ENCODE assay signal across 34 cellular contexts in genomic region chr18:69754108-69754507, GRCh38.
"Had no signal": no experiment of that assay in that cellular context is flagged by ENCODE, and none has a peak within 500 bp of the region (broad histone marks: within the 10 kb centered on the region; RNA-seq: fewer than 3 reads in every experiment).

No MANE protein-coding gene starts in this region.

- H3K27me3 ChIP-seq: adrenal gland, ascending aorta, body of pancreas, brain microvascular endothelial cell, breast epithelium, cardiac muscle cell had no signal

- FAIRE-seq: astrocyte, bronchial epithelial cell had no signal

- DNase-seq: activated effector memory CD4-positive, alpha-beta T cell treated with anti-CD3 and anti-CD28 coated beads, Interleukin-2, amount 50 U/mL, for 16 hours; activated effector memory CD4-positive, alpha-beta T cell treated with Interleukin-2 at 50 U/mL for 16 hours; activated gamma-delta T cell; activated gamma-delta T cell treated with Interleukin-2 at 50 U/mL for 16 hours; activated naive CD4-positive, alpha-beta T cell; activated naive CD4-positive, alpha-beta T cell treated with anti-CD3 and anti-CD28 coated beads for 36 hours; activated naive CD4-positive, alpha-beta T cell treated with anti-CD3 and anti-CD28 coated beads, Interleukin-2, amount 10 ng/mL, durations not matched to agents 7 days and 5 days; activated naive CD4-positive, alpha-beta T cell treated with anti-CD3 and anti-CD28 coated beads, Interleukin-2, amount 50 U/mL, for 16 hours; activated naive CD4-positive, alpha-beta T cell treated with Interleukin-2 at 50 U/mL for 16 hours; activated naive CD8-positive, alpha-beta T cell treated with anti-CD3 and anti-CD28 coated beads for 36 hours; activated naive CD8-positive, alpha-beta T cell treated with anti-CD3 and anti-CD28 coated beads, Interleukin-2, amount 10 ng/mL, durations not matched to agents 7 days and 5 days; activated naive CD8-positive, alpha-beta T cell treated with anti-CD3 and anti-CD28 coated beads, Interleukin-2, amount 50 U/mL, for 24 hours; activated T-cell treated with anti-CD3 and anti-CD28 coated beads, Interleukin-2, amount 50 U/mL, for 1 hour; activated T-cell treated with anti-CD3 and anti-CD28 coated beads, Interleukin-2, amount 50 U/mL, for 24 hours; activated T-cell treated with anti-CD3 and anti-CD28 coated beads, Interleukin-2, amount 50 U/mL, for 4 hours; activated T-cell treated with anti-CD3 and anti-CD28 coated beads, Interleukin-2, amount 50 U/mL, for 48 hours; activated T-cell treated with anti-CD3 and anti-CD28 coated beads, Interleukin-2, amount 50 U/mL, for 72 hours; adrenal gland; amniotic stem cell; amygdala; anterior cingulate cortex; aorta; body of pancreas; brain microvascular endothelial cell; caudate nucleus; central memory CD4-positive, alpha-beta T cell; cerebellar nuclear complex had no signal

- H3K36me3 ChIP-seq: adrenal gland, ascending aorta, brain microvascular endothelial cell, breast epithelium, cardiac muscle cell had no signal

- H3K9me3 ChIP-seq: adrenal gland, ascending aorta, body of pancreas, breast epithelium had no signal

- H3K4me1 ChIP-seq: adrenal gland, ascending aorta, body of pancreas, breast epithelium had no signal

- H3K4me3 ChIP-seq: adrenal gland, ascending aorta, body of pancreas, breast epithelium, cardiac muscle cell had no signal

- H3K27ac ChIP-seq: adrenal gland, ascending aorta, body of pancreas, brain microvascular endothelial cell, breast epithelium, cardiac muscle cell had no signal

- ATAC-seq: activated naive CD4-positive, alpha-beta T cell treated with anti-CD3 and anti-CD28 coated beads, Interleukin-2, amount 50 U/mL, for 72 hours; activated naive CD8-positive, alpha-beta T cell treated with anti-CD3 and anti-CD28 coated beads, Interleukin-2, amount 50 U/mL, for 24 hours; activated T-cell treated with anti-CD3 and anti-CD28 coated beads, Interleukin-2, amount 50 U/mL, for 4 hours; activated T-cell treated with anti-CD3 and anti-CD28 coated beads, Interleukin-2, amount 50 U/mL, for 72 hours; activated T-helper 17 cell treated with anti-CD3 and anti-CD28 coated beads, Interleukin-2, amount 50 U/mL, for 72 hours; body of pancreas had no signal
